ENCODE assay signal across 9 cellular contexts in genomic region chr11:3164138-3164539, GRCh38. TPM values are rescaled to one million over a fixed set of nuclear protein-coding genes. Genes with fewer than 3 reads are reported as not detected.
DNase-seq lines count a peak whose midpoint lies in the region; ATAC-seq and TF ChIP-seq lines count a peak whose summit lies in the region.
"Had no signal": no experiment of that assay in that cellular context is flagged by ENCODE, and none has a peak within 500 bp of the region (broad histone marks: within the 10 kb centered on the region; RNA-seq: fewer than 3 reads in every experiment).

No MANE protein-coding gene starts in this region.

- H3K27me3 Mint-ChIP-seq in Calu3 (ENCODE audit: unreplicated experiment): peaks cover 62% of the 10 kb centered on the region

- peak overlapping the region; percentile 70 for H3K4me3 Mint-ChIP-seq in Calu3 (ENCODE audit: low read depth, unreplicated experiment)

- H3K9ac ChIP-seq in parathyroid adenoma: no peak overlapping the region

- no peaks in the 10 kb centered on the region for H3K79me2 ChIP-seq in parathyroid adenoma

- intact Hi-C loops in Calu3 (cut with micrococcal nuclease; ENCODE audit: unreplicated experiment): no loop called here

- peak overlapping the region; percentile 53 for H2AFZ ChIP-seq in parathyroid adenoma

- peaks cover 17% of the 10 kb centered on the region for H3K36me3 Mint-ChIP-seq in Calu3 (ENCODE audit: insufficient read depth, unreplicated experiment)

- peak overlapping the region; percentile 50 for H3K27ac Mint-ChIP-seq in Calu3 (ENCODE audit: unreplicated experiment)

- H3K4me1 Mint-ChIP-seq in Calu3 (ENCODE audit: low read depth, unreplicated experiment): peaks cover 7% of the 10 kb centered on the region

- CTCF ChIA-PET in Calu3 (lab: Charles Lee): no interaction called here

- ATAC-seq in RWPE2 (ENCODE audit: low read depth): no peak
- no peak for ATAC-seq in esophagus mucosa
- no peak for ATAC-seq in HG02588 (IDR thresholded peaks at IDR 0.05; ENCODE audit: unreplicated experiment)

- peak overlapping the region; percentile 69 for H3K4me2 ChIP-seq in parathyroid adenoma (ENCODE audit: low read length)

- H3K27me3 ChIP-seq in RWPE2 (ENCODE audit: insufficient read depth, poor library complexity, severe bottlenecking): no peaks in the 10 kb centered on the region
- H3K27me3 ChIP-seq in parathyroid adenoma (ENCODE audit: control insufficient read depth, insufficient read depth, low read length): no peaks in the 10 kb centered on the region

- H3K4me3 ChIP-seq in RWPE2 (ENCODE audit: severe bottlenecking) (peak overlapping the region; percentile 54), fibroblast of pulmonary artery (replicated peaks; ENCODE audit: low read depth, low read length) (peak overlapping the region; percentile 84), parathyroid adenoma (ENCODE audit: low read depth, low read length) (peak overlapping the region; percentile 29)

- no peaks in the 10 kb centered on the region for H3K9me3 ChIP-seq in RWPE2 (ENCODE audit: severe bottlenecking)
- H3K9me3 ChIP-seq in parathyroid adenoma (ENCODE audit: control insufficient read depth, low read length): no peaks in the 10 kb centered on the region

- TF ChIP-seq CTCF in Calu3 (IDR thresholded peaks at IDR 0.05; ENCODE audit: unreplicated experiment) (no peak), RWPE2 (IDR thresholded peaks at IDR 0.05; ENCODE audit: poor library complexity, severe bottlenecking) (no peak), fibroblast of pulmonary artery (IDR thresholded peaks at IDR 0.05; ENCODE audit: low read length, missing control alignments) (no peak), parathyroid adenoma (IDR thresholded peaks at IDR 0.05) (no peak)

- peaks cover 5% of the 10 kb centered on the region for H3K4me1 ChIP-seq in RWPE2 (ENCODE audit: insufficient read depth, poor library complexity, severe bottlenecking)
- H3K4me1 ChIP-seq in parathyroid adenoma: peaks cover 14% of the 10 kb centered on the region

- no TSS peak for BruUV-seq in Calu3 (replicated peaks; lab: Mats Ljungman, UMichigan)

- no peaks in the 10 kb centered on the region for H3K9me3 Mint-ChIP-seq in Calu3 (ENCODE audit: low read depth, unreplicated experiment)

- H3K36me3 ChIP-seq in RWPE2 (ENCODE audit: low read depth) (no peaks in the 10 kb centered on the region), parathyroid adenoma (ENCODE audit: control insufficient read depth, insufficient read depth, low read length) (no peaks in the 10 kb centered on the region)

- H3K27ac ChIP-seq in RWPE2 (ENCODE audit: poor library complexity, severe bottlenecking) (peak overlapping the region; percentile 18), parathyroid adenoma (no peak overlapping the region)

- DNase-seq in Calu3 (no peak), RWPE2 (ENCODE audit: low spot score) (peak; percentile 46), fibroblast of pulmonary artery (ENCODE audit: low read depth) (no peak), NCI-H146 treated with DMSO at 0.1 percent for 48 hours (lab: John Stamatoyannopoulos, UW; ENCODE audit: unreplicated experiment) (no peak), pons (ENCODE audit: low spot score) (no peak)
- DNase-seq: T-helper 9 cell had no signal

RNA-seq across cellular contexts. Expression of gene OSBPL5, which starts 1.0 kb away (rescaled TPM):
- 6.1 and 7.1 TPM in 2 replicates for total RNA-seq in Calu3 (2022)
- total RNA-seq in esophagus mucosa: 13.4 TPM

RNA-seq across cellular contexts. Expression of gene MRGPRG, which starts 54.5 kb away (rescaled TPM):
- not detected in 2 replicates for total RNA-seq in Calu3 (2022)
- total RNA-seq in esophagus mucosa: not detected

Comparison
In these comparisons a context has a peak if more than half of its experiments do, and no peak if none do; other contexts are left out.
1. H3K4me3 ChIP-seq: peak in every context shown above with its lines; median percentile 84 in fibroblast of pulmonary artery; 54 in RWPE2; 29 in parathyroid adenoma.